In genomic region chr18:58046794-58047555, GRCh38 we compare ENCODE assay signal across 1 cellular context.
TF ChIP-seq lines count a peak whose summit lies in the region.

No MANE protein-coding gene starts in this region.

TF ChIP-seq in HepG2, 621 proteins besides CTCF, POLR2A, EP300 and RAD21 (continued from another document):
- TF ChIP-seq, protein P1, sequence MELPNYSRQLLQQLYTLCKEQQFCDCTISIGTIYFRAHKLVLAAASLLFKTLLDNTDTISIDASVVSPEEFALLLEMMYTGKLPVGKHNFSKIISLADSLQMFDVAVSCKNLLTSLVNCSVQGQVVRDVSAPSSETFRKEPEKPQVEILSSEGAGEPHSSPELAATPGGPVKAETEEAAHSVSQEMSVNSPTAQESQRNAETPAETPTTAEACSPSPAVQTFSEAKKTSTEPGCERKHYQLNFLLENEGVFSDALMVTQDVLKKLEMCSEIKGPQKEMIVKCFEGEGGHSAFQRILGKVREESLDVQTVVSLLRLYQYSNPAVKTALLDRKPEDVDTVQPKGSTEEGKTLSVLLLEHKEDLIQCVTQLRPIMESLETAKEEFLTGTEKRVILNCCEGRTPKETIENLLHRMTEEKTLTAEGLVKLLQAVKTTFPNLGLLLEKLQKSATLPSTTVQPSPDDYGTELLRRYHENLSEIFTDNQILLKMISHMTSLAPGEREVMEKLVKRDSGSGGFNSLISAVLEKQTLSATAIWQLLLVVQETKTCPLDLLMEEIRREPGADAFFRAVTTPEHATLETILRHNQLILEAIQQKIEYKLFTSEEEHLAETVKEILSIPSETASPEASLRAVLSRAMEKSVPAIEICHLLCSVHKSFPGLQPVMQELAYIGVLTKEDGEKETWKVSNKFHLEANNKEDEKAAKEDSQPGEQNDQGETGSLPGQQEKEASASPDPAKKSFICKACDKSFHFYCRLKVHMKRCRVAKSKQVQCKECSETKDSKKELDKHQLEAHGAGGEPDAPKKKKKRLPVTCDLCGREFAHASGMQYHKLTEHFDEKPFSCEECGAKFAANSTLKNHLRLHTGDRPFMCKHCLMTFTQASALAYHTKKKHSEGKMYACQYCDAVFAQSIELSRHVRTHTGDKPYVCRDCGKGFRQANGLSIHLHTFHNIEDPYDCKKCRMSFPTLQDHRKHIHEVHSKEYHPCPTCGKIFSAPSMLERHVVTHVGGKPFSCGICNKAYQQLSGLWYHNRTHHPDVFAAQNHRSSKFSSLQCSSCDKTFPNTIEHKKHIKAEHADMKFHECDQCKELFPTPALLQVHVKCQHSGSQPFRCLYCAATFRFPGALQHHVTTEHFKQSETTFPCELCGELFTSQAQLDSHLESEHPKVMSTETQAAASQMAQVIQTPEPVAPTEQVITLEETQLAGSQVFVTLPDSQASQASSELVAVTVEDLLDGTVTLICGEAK (IDR thresholded peaks at IDR 0.05) = no peak
- TF ChIP-seq, protein P1 (CRISPR knock-in tag; IDR thresholded peaks at IDR 0.05) = no peak
- TF ChIP-seq PRMT3 (CRISPR knock-in tag; IDR thresholded peaks at IDR 0.05; ENCODE audit: borderline replicate concordance, low read depth) (no peak), ZBTB20 (CRISPR knock-in tag; IDR thresholded peaks at IDR 0.05; ENCODE audit: borderline replicate concordance, low read depth) (0 out of 2 replicates have a peak, but pooled peaks have one; percentile 14), SIN3A (IDR thresholded peaks at IDR 0.05; ENCODE audit: borderline replicate concordance, low read depth, low read length) (0 out of 2 replicates have a peak, but pooled peaks have one; percentile 0), ZNF235 (CRISPR knock-in tag; IDR thresholded peaks at IDR 0.05; ENCODE audit: borderline replicate concordance) (no peak), ZNF772 (CRISPR knock-in tag; IDR thresholded peaks at IDR 0.05) (no peak), SMC3 (IDR thresholded peaks at IDR 0.05; ENCODE audit: low read length) (0 out of 2 replicates have a peak, but pooled peaks have one; percentile 7), ZNF550 (CRISPR knock-in tag; IDR thresholded peaks at IDR 0.05; ENCODE audit: borderline replicate concordance) (no peak), MED13 (CRISPR knock-in tag; IDR thresholded peaks at IDR 0.05) (no peak), KAT7 (CRISPR knock-in tag; IDR thresholded peaks at IDR 0.05; ENCODE audit: borderline replicate concordance) (0 out of 2 replicates have a peak, but pooled peaks have one; percentile 27), HHEX (CRISPR knock-in tag; IDR thresholded peaks at IDR 0.05) (no peak), BRCA1 (CRISPR knock-in tag; IDR thresholded peaks at IDR 0.05) (no peak), ARHGAP35 (CRISPR knock-in tag; IDR thresholded peaks at IDR 0.05; ENCODE audit: borderline replicate concordance) (no peak), ZNF740 (CRISPR knock-in tag; IDR thresholded peaks at IDR 0.05) (no peak), TBL1XR1 (IDR thresholded peaks at IDR 0.05; ENCODE audit: borderline replicate concordance, low read length, partially characterized antibody) (no peak), GFI1 (CRISPR knock-in tag; IDR thresholded peaks at IDR 0.05; ENCODE audit: borderline replicate concordance) (0 out of 2 replicates have a peak, but pooled peaks have one; percentile 1), ZNF816 (CRISPR knock-in tag; IDR thresholded peaks at IDR 0.05; ENCODE audit: borderline replicate concordance) (no peak), ZNF574 (CRISPR knock-in tag; IDR thresholded peaks at IDR 0.05) (no peak), PHF8 (CRISPR knock-in tag; IDR thresholded peaks at IDR 0.05) (peak; percentile 34; the same call in 1 of the 2 replicates), THAP11 (CRISPR knock-in tag; IDR thresholded peaks at IDR 0.05) (no peak; the same call in 1 of the 2 replicates), ZSCAN9 (CRISPR knock-in tag; IDR thresholded peaks at IDR 0.05; ENCODE audit: borderline replicate concordance) (no peak), SUZ12 (IDR thresholded peaks at IDR 0.05; ENCODE audit: low read depth, low read length) (no peak), IRF1 (CRISPR knock-in tag; IDR thresholded peaks at IDR 0.05; ENCODE audit: low read depth) (no peak), ERF (CRISPR knock-in tag; IDR thresholded peaks at IDR 0.05) (no peak), KLF12 (CRISPR knock-in tag; IDR thresholded peaks at IDR 0.05; ENCODE audit: borderline replicate concordance) (no peak), GPN1 (CRISPR knock-in tag; IDR thresholded peaks at IDR 0.05; ENCODE audit: borderline replicate concordance) (no peak), KMT2A (CRISPR knock-in tag; IDR thresholded peaks at IDR 0.05) (0 out of 2 replicates have a peak, but pooled peaks have one; percentile 21), GATAD2A (CRISPR knock-in tag; IDR thresholded peaks at IDR 0.05) (0 out of 2 replicates have a peak, but pooled peaks have one; percentile 25), KLF16 (CRISPR knock-in tag; IDR thresholded peaks at IDR 0.05) (peak in 1 of 2 experiments; percentile 41; a peak in 1 of 4 replicates), FOXK1 (CRISPR knock-in tag; IDR thresholded peaks at IDR 0.05; ENCODE audit: borderline replicate concordance, low read depth) (no peak), CCDC6 (CRISPR knock-in tag; IDR thresholded peaks at IDR 0.05) (no peak), ZNF790 (CRISPR knock-in tag; IDR thresholded peaks at IDR 0.05; ENCODE audit: borderline replicate concordance) (no peak), NCOA1 (CRISPR knock-in tag; IDR thresholded peaks at IDR 0.05) (0 out of 2 replicates have a peak, but pooled peaks have one; percentile 35), FIP1L1 (IDR thresholded peaks at IDR 0.05; ENCODE audit: borderline replicate concordance, insufficient read depth, low read depth, low read length) (no peak), ZNF180 (CRISPR knock-in tag; IDR thresholded peaks at IDR 0.05; ENCODE audit: borderline replicate concordance, low read depth) (no peak), TGIF2 (CRISPR knock-in tag; IDR thresholded peaks at IDR 0.05) (peak; percentile 54; the same call in 1 of the 2 replicates), JARID2 (CRISPR knock-in tag; IDR thresholded peaks at IDR 0.05; ENCODE audit: insufficient replicate concordance) (no peak), KMT2B (CRISPR knock-in tag; IDR thresholded peaks at IDR 0.05) (0 out of 2 replicates have a peak, but pooled peaks have one; percentile 24)
- TF ChIP-seq, protein P2, sequence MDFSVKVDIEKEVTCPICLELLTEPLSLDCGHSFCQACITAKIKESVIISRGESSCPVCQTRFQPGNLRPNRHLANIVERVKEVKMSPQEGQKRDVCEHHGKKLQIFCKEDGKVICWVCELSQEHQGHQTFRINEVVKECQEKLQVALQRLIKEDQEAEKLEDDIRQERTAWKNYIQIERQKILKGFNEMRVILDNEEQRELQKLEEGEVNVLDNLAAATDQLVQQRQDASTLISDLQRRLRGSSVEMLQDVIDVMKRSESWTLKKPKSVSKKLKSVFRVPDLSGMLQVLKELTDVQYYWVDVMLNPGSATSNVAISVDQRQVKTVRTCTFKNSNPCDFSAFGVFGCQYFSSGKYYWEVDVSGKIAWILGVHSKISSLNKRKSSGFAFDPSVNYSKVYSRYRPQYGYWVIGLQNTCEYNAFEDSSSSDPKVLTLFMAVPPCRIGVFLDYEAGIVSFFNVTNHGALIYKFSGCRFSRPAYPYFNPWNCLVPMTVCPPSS (IDR thresholded peaks at IDR 0.05) = no peak
- TF ChIP-seq, protein P3, sequence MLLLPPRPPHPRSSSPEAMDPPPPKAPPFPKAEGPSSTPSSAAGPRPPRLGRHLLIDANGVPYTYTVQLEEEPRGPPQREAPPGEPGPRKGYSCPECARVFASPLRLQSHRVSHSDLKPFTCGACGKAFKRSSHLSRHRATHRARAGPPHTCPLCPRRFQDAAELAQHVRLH (CRISPR knock-in tag; IDR thresholded peaks at IDR 0.05; ENCODE audit: borderline replicate concordance, low read depth) = no peak
TF ChIP-seq in HepG2: peak in this region for 34.
